Comparison of ENCODE assay signal across 18 cellular contexts in the genomic region with DNA sequence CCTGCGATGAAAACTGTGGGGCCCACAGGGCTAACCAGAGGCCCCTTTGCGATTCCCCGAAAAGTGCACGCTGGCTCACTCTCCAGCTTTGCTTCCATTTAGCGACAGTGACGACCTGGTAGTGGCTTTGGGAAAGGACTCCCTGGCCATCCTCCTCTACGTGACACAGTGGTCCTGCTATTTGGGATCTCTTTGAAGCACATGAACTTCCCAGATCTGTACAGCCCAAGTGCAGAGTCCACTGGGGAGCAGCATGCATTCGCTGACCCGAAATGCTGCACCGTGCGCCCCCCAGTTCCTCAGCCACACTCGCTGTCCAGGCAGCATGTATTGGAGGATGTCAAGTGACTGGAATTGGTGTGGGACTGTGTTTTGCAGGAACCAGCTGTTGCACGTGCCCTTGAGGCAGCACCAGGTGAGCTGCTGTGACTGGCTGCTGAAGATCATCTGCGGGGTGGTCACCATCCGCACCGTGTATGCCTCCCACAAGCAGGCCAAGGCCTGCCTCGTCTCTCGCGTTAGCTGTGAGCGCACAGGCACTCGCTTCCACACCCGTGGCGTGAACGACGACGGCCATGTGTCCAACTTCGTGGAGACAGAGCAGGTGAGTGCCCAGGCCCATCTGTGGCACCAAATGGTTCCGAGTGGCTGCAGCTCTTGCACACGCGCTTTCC. TPM values are rescaled to one million over a fixed set of nuclear protein-coding genes. Genes with fewer than 3 reads are reported as not detected.
DNase-seq lines count a peak whose midpoint lies in the region; ATAC-seq, FAIRE-seq and TF ChIP-seq lines count a peak whose summit lies in the region.
"Had no signal": no experiment of that assay in that cellular context is flagged by ENCODE, and none has a peak within 500 bp of the region (broad histone marks: within the 10 kb centered on the region; RNA-seq: fewer than 3 reads in every experiment).

No MANE protein-coding gene starts in this region.

- H4K91ac ChIP-seq in mesenchymal stem cell (ENCODE audit: low read length), result peak overlapping the region; percentile 71

- CTCF ChIA-PET in SK-N-SH (lab: Yijun Ruan, JAX), result no interaction called here

- H3K23ac ChIP-seq in mesenchymal stem cell (ENCODE audit: low read length in 2 of 2), result peak overlapping the region in 1 of 2 experiments; percentile 54

- H3K4me3 Mint-ChIP-seq in HFFc6, result no peak overlapping the region
- H3K4me3 Mint-ChIP-seq: activated naive CD8-positive, alpha-beta T cell treated with anti-CD3 and anti-CD28 coated beads, Interleukin-2, amount 50 U/mL, for 24 hours; endodermal cell had no signal

- no peaks in the 10 kb centered on the region for H3K9me3 ChIP-seq in mesenchymal stem cell (ENCODE audit: control insufficient read depth, low read length)
- no peaks in the 10 kb centered on the region for H3K9me3 ChIP-seq in thoracic aorta
- H3K9me3 ChIP-seq in SK-N-SH, result no peaks in the 10 kb centered on the region
- H3K9me3 ChIP-seq: ovary had no signal

- H3K9me3 Mint-ChIP-seq in HFFc6, result no peaks in the 10 kb centered on the region
- H3K9me3 Mint-ChIP-seq: activated naive CD8-positive, alpha-beta T cell treated with anti-CD3 and anti-CD28 coated beads, Interleukin-2, amount 50 U/mL, for 24 hours had no signal

- no peak for FAIRE-seq in HTR-8/SVneo (lab: Jason Lieb, UNC)
- FAIRE-seq: GM12891 had no signal

- H3K27me3 ChIP-seq in brain microvascular endothelial cell (replicated peaks) (no peaks in the 10 kb centered on the region), mesenchymal stem cell (ENCODE audit: control insufficient read depth in 1 of 2, insufficient read depth in 1 of 2, low read length in 2 of 2) (no peaks in the 10 kb centered on the region), thoracic aorta (replicated peaks; ENCODE audit: insufficient read depth) (no peaks in the 10 kb centered on the region), SK-N-SH (ENCODE audit: insufficient read depth) (no peaks in the 10 kb centered on the region)
- H3K27me3 ChIP-seq: ovary had no signal

- peak overlapping the region; percentile 81 to 99 for H2BK12ac ChIP-seq in mesenchymal stem cell (ENCODE audit: low read length in 2 of 2)

- H3K4me3 ChIP-seq in brain microvascular endothelial cell (ENCODE audit: low read depth, low read length) (no peak overlapping the region), mesenchymal stem cell (ENCODE audit: insufficient read depth in 1 of 2, low read depth in 1 of 2, low read length in 2 of 2) (no peak overlapping the region), thoracic aorta (no peak overlapping the region), SK-N-SH (ENCODE audit: low read depth in 2 of 2, low read length in 1 of 2) (no peak overlapping the region)
- H3K4me3 ChIP-seq: ovary, PC-9 had no signal

- no peak for TF ChIP-seq EP300 in SK-N-SH (IDR thresholded peaks at IDR 0.05; ENCODE audit: borderline replicate concordance in 1 of 2, low read depth in 1 of 2, low read length in 1 of 2)

- peaks cover 84% of the 10 kb centered on the region for H3K79me2 ChIP-seq in SK-N-SH (ENCODE audit: insufficient read depth)

- no peaks in the 10 kb centered on the region for H4K20me1 ChIP-seq in SK-N-SH (ENCODE audit: insufficient read depth)

- H3K4ac ChIP-seq in mesenchymal stem cell (ENCODE audit: low read depth in 1 of 2, low read length in 2 of 2), result peak overlapping the region in 1 of 2 experiments; percentile 85

- in situ Hi-C loops in brain microvascular endothelial cell (cut with HindIII; ENCODE audit: low pct_ligation_motif_present, low sequenced_read_pairs), result no loop called here

- peak overlapping the region; percentile 96 for H3K27ac ChIP-seq in brain microvascular endothelial cell
- H3K27ac ChIP-seq in mesenchymal stem cell (ENCODE audit: low read length, poor library complexity, severe bottlenecking), result peak overlapping the region; percentile 24
- H3K27ac ChIP-seq in thoracic aorta, result peak overlapping the region; percentile 21 to 52
- H3K27ac ChIP-seq in SK-N-SH (ENCODE audit: low read depth in 2 of 2, low read length in 1 of 2), result peak overlapping the region in 1 of 2 experiments; percentile 96; a peak in 1 of 4 replicates
- H3K27ac ChIP-seq: ovary, PC-9 had no signal

- peak overlapping the region; percentile 98; the same call in 1 of the 2 replicates for H3K27ac Mint-ChIP-seq in HFFc6
- H3K27ac Mint-ChIP-seq: activated naive CD8-positive, alpha-beta T cell treated with anti-CD3 and anti-CD28 coated beads, Interleukin-2, amount 50 U/mL, for 24 hours; endodermal cell had no signal

- peak overlapping the region; percentile 37 for H2BK120ac ChIP-seq in mesenchymal stem cell (ENCODE audit: low read depth, low read length)

- no peaks in the 10 kb centered on the region for H3K9me2 ChIP-seq in SK-N-SH

- peaks cover 10% of the 10 kb centered on the region for H3K27me3 Mint-ChIP-seq in HFFc6 (ENCODE audit: insufficient read depth)
- H3K27me3 Mint-ChIP-seq: activated naive CD8-positive, alpha-beta T cell treated with anti-CD3 and anti-CD28 coated beads, Interleukin-2, amount 50 U/mL, for 24 hours had no signal

- 97% methylated on average over 30 of the region's 30 CpGs for WGBS in mesenchymal stem cell
- WGBS in SK-N-SH (ENCODE audit: low lambda C conversion rate), result 97% methylated on average over 12 of the region's 30 CpGs

- H3F3A ChIP-seq in SK-N-SH (replicated peaks; ENCODE audit: insufficient read depth), result peaks cover 35% of the 10 kb centered on the region

- H3K4me1 ChIP-seq in mesenchymal stem cell (ENCODE audit: control insufficient read depth, insufficient read depth, low read depth, low read length) (peaks cover 42% of the 10 kb centered on the region), thoracic aorta (ENCODE audit: control insufficient read depth in 1 of 2, low read depth in 2 of 2) (peaks cover 18 to 48% of the 10 kb centered on the region in 2 donors), SK-N-SH (ENCODE audit: control insufficient read depth in 1 of 2, insufficient read depth in 2 of 2, low read depth in 1 of 2, low read length in 1 of 2) (peaks cover 13 to 26% of the 10 kb centered on the region in 2 experiments; a peak in 3 of 4 replicates)

- peak overlapping the region; percentile 21 for H2AK5ac ChIP-seq in mesenchymal stem cell (ENCODE audit: low read length, severe bottlenecking)

- H2AFZ ChIP-seq in mesenchymal stem cell (ENCODE audit: low read depth, low read length), result no peak overlapping the region
- H2AFZ ChIP-seq in SK-N-SH (ENCODE audit: low read depth), result no peak overlapping the region
- H2AFZ ChIP-seq: PC-9 had no signal

- TF ChIP-seq CTCF in HFFc6 (IDR thresholded peaks at IDR 0.05) (no peak), brain microvascular endothelial cell (IDR thresholded peaks at IDR 0.05; ENCODE audit: low read depth, low read length, missing control alignments) (no peak), thoracic aorta (IDR thresholded peaks at IDR 0.05) (no peak), SK-N-SH (IDR thresholded peaks at IDR 0.05) (no peak)

- DNase-seq in HFFc6 (no peak), brain microvascular endothelial cell (no peak), mesenchymal stem cell (no peak), thoracic aorta (ENCODE audit: low spot score) (no peak), HTR-8/SVneo (ENCODE audit: insufficient read length, low spot score) (no peak), SK-N-SH (no peak)
- DNase-seq: activated naive CD8-positive, alpha-beta T cell treated with anti-CD3 and anti-CD28 coated beads, Interleukin-2, amount 50 U/mL, for 24 hours; endodermal cell; hypothalamus; NCI-H1417 treated with DMSO at 0.1 percent for 48 hours; PC-9; stimulated activated CD4-positive, alpha-beta T cell treated with anti-CD3 and anti-CD28 coated beads, Interleukin-1b, Interleukin-23, amount 100 ng/mL, for 48 hours; stimulated activated naive CD8-positive, alpha-beta T cell treated with anti-CD3 and anti-CD28 coated beads, Interleukin-15, Interleukin-2, amounts not matched to agents 100 U/mL and 50 U/mL, for 24 hours; T1000 had no signal

- H3K4me2 ChIP-seq in mesenchymal stem cell (ENCODE audit: low read length, poor library complexity, severe bottlenecking) (no peak overlapping the region), SK-N-SH (no peak overlapping the region)

- peak overlapping the region; percentile 87 for H3K9ac ChIP-seq in mesenchymal stem cell (ENCODE audit: low read length)
- H3K9ac ChIP-seq in SK-N-SH, result no peak overlapping the region; the same call in 1 of the 2 replicates

- H4K8ac ChIP-seq in mesenchymal stem cell (ENCODE audit: low read length), result peak overlapping the region; percentile 59

- H3K4me1 Mint-ChIP-seq in HFFc6 (ENCODE audit: low read depth), result peaks cover 35% of the 10 kb centered on the region

- peaks cover 62% of the 10 kb centered on the region for H3K36me3 ChIP-seq in brain microvascular endothelial cell (replicated peaks)
- H3K36me3 ChIP-seq in mesenchymal stem cell (ENCODE audit: control insufficient read depth in 1 of 2, insufficient read depth in 2 of 2, low read depth in 1 of 2, low read length in 2 of 2), result peaks cover 42 to 51% of the 10 kb centered on the region in 2 experiments
- H3K36me3 ChIP-seq in thoracic aorta, result no peaks in the 10 kb centered on the region
- H3K36me3 ChIP-seq in SK-N-SH (replicated peaks in 1 of 2; ENCODE audit: control insufficient read depth in 1 of 2, insufficient read depth in 2 of 2, low read length in 1 of 2), result peaks cover 6 to 50% of the 10 kb centered on the region in 2 experiments
- H3K36me3 ChIP-seq: ovary had no signal

- no peak overlapping the region for H2BK5ac ChIP-seq in mesenchymal stem cell (ENCODE audit: low read depth, low read length, poor library complexity, severe bottlenecking)

- H3K79me1 ChIP-seq in mesenchymal stem cell (replicated peaks; ENCODE audit: low read length, poor library complexity, severe bottlenecking), result peaks cover 13% of the 10 kb centered on the region

- H3K14ac ChIP-seq in mesenchymal stem cell (ENCODE audit: low read length in 2 of 2), result peak overlapping the region in 1 of 2 experiments; percentile 95

- H3K36me3 Mint-ChIP-seq in HFFc6 (ENCODE audit: low read depth), result peaks cover 36% of the 10 kb centered on the region

- POLR2A ChIA-PET in SK-N-SH (lab: Yijun Ruan, JAX), result no interaction called here

- ATAC-seq in thoracic aorta (ENCODE audit: insufficient number of reproducible peaks, low FRiP score, low read depth) (no peak), HG02981 (IDR thresholded peaks at IDR 0.05; ENCODE audit: unreplicated experiment) (no peak)
- ATAC-seq: activated naive CD8-positive, alpha-beta T cell treated with anti-CD3 and anti-CD28 coated beads, Interleukin-2, amount 50 U/mL, for 24 hours; SK-N-SH treated with all-trans-retinoic acid at 6 μM for 48 hours; stimulated activated naive CD8-positive, alpha-beta T cell treated with anti-CD3 and anti-CD28 coated beads, Interleukin-15, Interleukin-2, amounts not matched to agents 100 U/mL and 50 U/mL, for 24 hours had no signal

- no peak for TF ChIP-seq RAD21 in SK-N-SH (IDR thresholded peaks at IDR 0.05; ENCODE audit: low read length)

- peak overlapping the region; percentile 25 to 98 for H3K18ac ChIP-seq in mesenchymal stem cell (ENCODE audit: low read depth in 1 of 2, low read length in 2 of 2)

- H2BK15ac ChIP-seq in mesenchymal stem cell (ENCODE audit: low read depth, poor library complexity, severe bottlenecking), result no peak overlapping the region

RNA-seq across cellular contexts. Expression of a gene that starts 51.6 kb away (rescaled TPM):
- total RNA-seq in HFFc6 (2021; fragmentation: NEBNext Ultra II Directional; extraction: Animal tissue kit (Norgen Biotek cat#: 25700)), result 10 to 100 TPM; 31.8 to 46.4 (median 41.3) TPM
- polyA plus RNA-seq in mesenchymal stem cell (2013, experiment 1 of 2), result 14.0 TPM
- polyA plus RNA-seq in mesenchymal stem cell (2013, experiment 2 of 2), result 12.9 TPM
- total RNA-seq in thoracic aorta, result 10 to 100 TPM; 30.6 to 48.5 TPM
- polyA plus RNA-seq in SK-N-SH (2012; rRNA removed), result 35.3 and 40.0 TPM in 2 replicates
- polyA plus RNA-seq in SK-N-SH (2012; cell fraction: cytosol; rRNA removed), result 28.3 and 33.0 TPM in 2 replicates
- 56.9 and 66.8 TPM in 2 replicates for polyA plus RNA-seq in SK-N-SH (2012; cell fraction: nucleus; rRNA removed)
